ENCODE assay signal across 31 cellular contexts in the genomic region with DNA sequence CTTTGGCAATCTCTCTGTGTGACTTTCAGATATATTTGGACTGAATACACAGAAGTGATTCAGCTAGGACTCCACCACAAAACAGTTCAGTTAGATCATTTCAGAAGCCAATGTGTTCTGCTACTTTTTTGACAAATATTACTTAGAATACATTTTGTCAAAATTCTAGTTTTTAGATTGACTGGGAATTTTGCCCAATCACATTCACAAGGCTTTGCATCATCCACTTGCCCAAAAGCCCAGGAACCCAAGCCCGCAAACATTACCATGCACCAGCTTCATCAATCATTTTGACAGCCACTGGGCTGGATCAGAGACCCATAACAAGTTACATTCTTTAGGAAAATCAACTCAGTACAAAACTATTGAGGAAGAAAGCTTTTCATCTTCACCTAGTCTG.
A peak's percentile ranks its signal among the peaks of the same experiment; 100 is the strongest.
DNase-seq lines count a peak whose midpoint lies in the region; ATAC-seq and TF ChIP-seq lines count a peak whose summit lies in the region.
"Had no signal": no experiment of that assay in that cellular context is flagged by ENCODE, and none has a peak within 500 bp of the region (broad histone marks: within the 10 kb centered on the region; RNA-seq: fewer than 3 reads in every experiment).

No MANE protein-coding gene starts in this region.

- H3K9me3 Mint-ChIP-seq in GM23338 (no peaks in the 10 kb centered on the region), endodermal cell (no peaks in the 10 kb centered on the region), neural progenitor cell (no peaks in the 10 kb centered on the region)
- H3K9me3 Mint-ChIP-seq: activated naive CD8-positive, alpha-beta T cell treated with anti-CD3 and anti-CD28 coated beads for 36 hours; activated T-cell treated with anti-CD3 and anti-CD28 coated beads, Interleukin-2, amount 50 U/mL, for 24 hours had no signal

- H4K20me1 ChIP-seq in GM23338 (replicated peaks; ENCODE audit: insufficient read depth) (no peaks in the 10 kb centered on the region), neural progenitor cell (ENCODE audit: low read depth) (no peaks in the 10 kb centered on the region)

- H3K79me2 ChIP-seq in GM23338 (replicated peaks; ENCODE audit: insufficient read depth): no peaks in the 10 kb centered on the region
- no peaks in the 10 kb centered on the region for H3K79me2 ChIP-seq in neural progenitor cell (ENCODE audit: low read depth)

- H3K27me3 Mint-ChIP-seq in GM23338 (ENCODE audit: insufficient read depth, low read depth, poor library complexity): no peaks in the 10 kb centered on the region
- no peaks in the 10 kb centered on the region for H3K27me3 Mint-ChIP-seq in endodermal cell (ENCODE audit: insufficient read depth)
- no peaks in the 10 kb centered on the region for H3K27me3 Mint-ChIP-seq in neural progenitor cell (ENCODE audit: insufficient read depth, low read depth)
- H3K27me3 Mint-ChIP-seq: activated B cell treated with CpG ODN at 0.5 μM for 24 hours; activated naive CD8-positive, alpha-beta T cell treated with anti-CD3 and anti-CD28 coated beads for 36 hours; activated T-cell treated with anti-CD3 and anti-CD28 coated beads, Interleukin-2, amount 50 U/mL, for 24 hours; memory B cell had no signal

- H3K36me3 ChIP-seq in GM23338 (ENCODE audit: insufficient read depth): no peaks in the 10 kb centered on the region
- H3K36me3 ChIP-seq in endodermal cell (ENCODE audit: control insufficient read depth, insufficient read depth, low read length): no peaks in the 10 kb centered on the region
- no peaks in the 10 kb centered on the region for H3K36me3 ChIP-seq in neural progenitor cell
- H3K36me3 ChIP-seq: HAP-1, left lung, pancreas, SJCRH30, suprapubic skin, vagina had no signal

- H3F3A ChIP-seq in GM23338 (replicated peaks; ENCODE audit: low read depth) (no peaks in the 10 kb centered on the region), neural progenitor cell (ENCODE audit: low read depth) (no peaks in the 10 kb centered on the region)

- H3K27me3 ChIP-seq in GM23338 (ENCODE audit: insufficient read depth): no peaks in the 10 kb centered on the region
- H3K27me3 ChIP-seq in endodermal cell (ENCODE audit: control insufficient read depth, insufficient read depth, low read length, poor library complexity, severe bottlenecking): no peaks in the 10 kb centered on the region
- H3K27me3 ChIP-seq in neural progenitor cell: no peaks in the 10 kb centered on the region
- H3K27me3 ChIP-seq: dorsolateral prefrontal cortex, left lung, pancreas, SJCRH30, suprapubic skin, vagina had no signal

- 91% methylated on average over 1 of the region's 1 CpG; no CpG with 5 or more reads in 1 of the 2 experiments for WGBS in endodermal cell (ENCODE audit: insufficient coverage in 1 of 2, insufficient read length in 1 of 2), 2 experiments

- DNase-seq in GM23338 (ENCODE audit: low spot score) (no peak), NCI-H69 (lab: John Stamatoyannopoulos, UW) (peak; percentile 49), endodermal cell (no peak), neural progenitor cell (ENCODE audit: low spot score) (no peak), foreskin fibroblast (no peak), SW480 (ENCODE audit: low spot score) (no peak), KBM-7 (no peak)
- DNase-seq: activated B cell treated with CpG ODN at 0.5 μM for 24 hours; activated CD4-positive, alpha-beta T cell treated with anti-CD3 and anti-CD28 coated beads, Interleukin-2, amount 50 U/mL, for 1 hour; activated gamma-delta T cell; activated naive CD8-positive, alpha-beta T cell treated with anti-CD3 and anti-CD28 coated beads for 36 hours; activated T-cell treated with anti-CD3 and anti-CD28 coated beads, Interleukin-2, amount 50 U/mL, for 24 hours; aorta; dorsolateral prefrontal cortex; hypothalamus; immature natural killer cell; Karpas-422; left lung; NCI-H1436 treated with DMSO at 0.1 percent for 48 hours; NCI-H2107; pancreas; retina; RPMI8226; SJCRH30 had no signal

- H2AFZ ChIP-seq in GM23338 (peak overlapping the region; percentile 2; the same call in 1 of the 2 replicates), neural progenitor cell (replicated peaks) (peak overlapping the region; percentile 9)

- peaks cover 2% of the 10 kb centered on the region; the same call in 1 of the 3 replicates for H3K4me1 Mint-ChIP-seq in GM23338
- H3K4me1 Mint-ChIP-seq in endodermal cell: no peaks in the 10 kb centered on the region
- H3K4me1 Mint-ChIP-seq in neural progenitor cell: no peaks in the 10 kb centered on the region
- H3K4me1 Mint-ChIP-seq: activated B cell treated with CpG ODN at 0.5 μM for 24 hours; activated naive CD8-positive, alpha-beta T cell treated with anti-CD3 and anti-CD28 coated beads for 36 hours; immature natural killer cell; memory B cell; nephron; stimulated activated effector memory CD8-positive, alpha-beta T cell treated with anti-CD3 and anti-CD28 coated beads, Interleukin-12 subunit alpha, Interleukin-12 subunit beta, amount 100 ng/mL, for 72 hours had no signal

- H3K9me3 ChIP-seq in endodermal cell (ENCODE audit: control insufficient read depth, low read length): no peaks in the 10 kb centered on the region
- H3K9me3 ChIP-seq in neural progenitor cell (ENCODE audit: low read depth): no peaks in the 10 kb centered on the region
- H3K9me3 ChIP-seq: HAP-1, left lung, pancreas, SJCRH30, suprapubic skin, vagina had no signal

- TF ChIP-seq CTCF in GM23338 (conservative IDR thresholded peaks at IDR 0.05; ENCODE audit: low read depth in 2 of 2) (no peak), endodermal cell (conservative IDR thresholded peaks at IDR 0.05) (no peak), neural progenitor cell (IDR thresholded peaks at IDR 0.05) (no peak), foreskin fibroblast (IDR thresholded peaks at IDR 0.05; ENCODE audit: low read depth, low read length) (no peak)

- H3K4me3 Mint-ChIP-seq in GM23338: no peak overlapping the region
- H3K4me3 Mint-ChIP-seq in endodermal cell: no peak overlapping the region
- H3K4me3 Mint-ChIP-seq in neural progenitor cell: no peak overlapping the region
- H3K4me3 Mint-ChIP-seq: activated B cell treated with CpG ODN at 0.5 μM for 24 hours; activated naive CD8-positive, alpha-beta T cell treated with anti-CD3 and anti-CD28 coated beads for 36 hours; activated T-cell treated with anti-CD3 and anti-CD28 coated beads, Interleukin-2, amount 50 U/mL, for 24 hours; immature natural killer cell; memory B cell; nephron; stimulated activated effector memory CD8-positive, alpha-beta T cell treated with anti-CD3 and anti-CD28 coated beads, Interleukin-12 subunit alpha, Interleukin-12 subunit beta, amount 100 ng/mL, for 72 hours had no signal

- ATAC-seq in GM23338: no peak
- ATAC-seq in HG02970 (IDR thresholded peaks at IDR 0.05; ENCODE audit: low FRiP score, unreplicated experiment): no peak
- ATAC-seq: left lung; pancreas; stimulated activated effector memory CD8-positive, alpha-beta T cell treated with anti-CD3 and anti-CD28 coated beads, Interleukin-12 subunit alpha, Interleukin-12 subunit beta, amount 100 ng/mL, for 72 hours had no signal

- in situ Hi-C loops in KBM-7 (cut with MboI; ENCODE audit: low pct_unique_long_range_greater_than_20kb, low sequenced_read_pairs): no loop called here

- H3K9me2 ChIP-seq in GM23338 (ENCODE audit: insufficient read depth): no peaks in the 10 kb centered on the region; the same call in 1 of the 2 replicates

- no peak overlapping the region for H3K4me2 ChIP-seq in GM23338
- no peak overlapping the region for H3K4me2 ChIP-seq in neural progenitor cell

- H3K4me1 ChIP-seq in GM23338 (ENCODE audit: insufficient read depth) (no peaks in the 10 kb centered on the region), endodermal cell (ENCODE audit: control insufficient read depth, insufficient read depth, low read length) (no peaks in the 10 kb centered on the region), neural progenitor cell (no peaks in the 10 kb centered on the region)
- H3K4me1 ChIP-seq: HAP-1, left lung, pancreas, SJCRH30, suprapubic skin, vagina had no signal

- H3K27ac Mint-ChIP-seq in GM23338 (no peak overlapping the region), endodermal cell (no peak overlapping the region), neural progenitor cell (no peak overlapping the region)
- H3K27ac Mint-ChIP-seq: activated B cell treated with CpG ODN at 0.5 μM for 24 hours; activated naive CD8-positive, alpha-beta T cell treated with anti-CD3 and anti-CD28 coated beads for 36 hours; activated T-cell treated with anti-CD3 and anti-CD28 coated beads, Interleukin-2, amount 50 U/mL, for 24 hours; immature natural killer cell; memory B cell; nephron; stimulated activated effector memory CD8-positive, alpha-beta T cell treated with anti-CD3 and anti-CD28 coated beads, Interleukin-12 subunit alpha, Interleukin-12 subunit beta, amount 100 ng/mL, for 72 hours had no signal

- H3K27ac ChIP-seq in GM23338 (ENCODE audit: low read depth): no peak overlapping the region
- peak overlapping the region; percentile 74 for H3K27ac ChIP-seq in endodermal cell (ENCODE audit: low read depth, low read length)
- H3K27ac ChIP-seq in neural progenitor cell: no peak overlapping the region
- H3K27ac ChIP-seq: left lung, pancreas, SJCRH30, suprapubic skin, vagina had no signal

- H3K9ac ChIP-seq in endodermal cell (ENCODE audit: extremely low read depth, low read length, poor library complexity, severe bottlenecking) (no peak overlapping the region), neural progenitor cell (no peak overlapping the region)

- H3K36me3 Mint-ChIP-seq in GM23338 (ENCODE audit: low read depth) (no peaks in the 10 kb centered on the region), endodermal cell (ENCODE audit: low read depth) (no peaks in the 10 kb centered on the region), neural progenitor cell (no peaks in the 10 kb centered on the region)
- H3K36me3 Mint-ChIP-seq: activated naive CD8-positive, alpha-beta T cell treated with anti-CD3 and anti-CD28 coated beads for 36 hours; immature natural killer cell; memory B cell; stimulated activated effector memory CD8-positive, alpha-beta T cell treated with anti-CD3 and anti-CD28 coated beads, Interleukin-12 subunit alpha, Interleukin-12 subunit beta, amount 100 ng/mL, for 72 hours had no signal

- H3K4me3 ChIP-seq in GM23338 (no peak overlapping the region), endodermal cell (ENCODE audit: low read length) (no peak overlapping the region), neural progenitor cell (no peak overlapping the region), foreskin fibroblast (ENCODE audit: low read depth in 1 of 2, low read length in 2 of 2) (no peak overlapping the region)
- H3K4me3 ChIP-seq: dorsolateral prefrontal cortex, HAP-1, left lung, pancreas, SJCRH30, suprapubic skin, vagina had no signal

TF ChIP-seq in GM23338, 12 proteins besides CTCF, POLR2A, EP300 and RAD21 (continues in another document):
- no peak for TF ChIP-seq POLR2AphosphoS5 (IDR thresholded peaks at IDR 0.05; ENCODE audit: low read depth)
- TF ChIP-seq ZNF331 (CRISPR knock-in tag; IDR thresholded peaks at IDR 0.05; ENCODE audit: low read depth): no peak
